In genomic region chr2:111897924-111898702, GRCh38 we compare ENCODE assay signal across 1 cellular context.
TF ChIP-seq lines count a peak whose summit lies in the region.

Gene MERTK, plus strand, starts transcription at chr2:111898607. Its CDS starts 129 bp downstream, at chr2:111898736.

TF ChIP-seq in HepG2, 621 proteins besides CTCF, POLR2A, EP300 and RAD21 (continued from another document and continues in another):
- TF ChIP-seq ZBTB40 (IDR thresholded peaks at IDR 0.05) (no peak), ZBTB40 (CRISPR knock-in tag; IDR thresholded peaks at IDR 0.05) (no peak), HNRNPLL (IDR thresholded peaks at IDR 0.05; ENCODE audit: low read depth, low read length, poor library complexity, severe bottlenecking) (peak; percentile 77), ZNF605 (CRISPR knock-in tag; IDR thresholded peaks at IDR 0.05) (peak; percentile 62; the same call in 1 of the 2 replicates), ATF7-NPFF (CRISPR knock-in tag; IDR thresholded peaks at IDR 0.05; ENCODE audit: low read depth) (peak; percentile 77), ZFP91 (CRISPR knock-in tag; IDR thresholded peaks at IDR 0.05; ENCODE audit: borderline replicate concordance) (peak; percentile 89), ZNF572 (CRISPR knock-in tag; IDR thresholded peaks at IDR 0.05) (peak; percentile 96; the same call in 1 of the 2 replicates), ZNF160 (CRISPR knock-in tag; IDR thresholded peaks at IDR 0.05) (no peak), KAT2B (IDR thresholded peaks at IDR 0.05; ENCODE audit: borderline replicate concordance, low read depth, low read length) (no peak), KLF9 (CRISPR knock-in tag; IDR thresholded peaks at IDR 0.05; ENCODE audit: low read depth) (no peak), TRIM22 (IDR thresholded peaks at IDR 0.05) (no peak), SOX5 (CRISPR knock-in tag; IDR thresholded peaks at IDR 0.05; ENCODE audit: borderline replicate concordance) (peak; percentile 76), ZNF3 (CRISPR knock-in tag; IDR thresholded peaks at IDR 0.05) (no peak), ZNF646 (CRISPR knock-in tag; IDR thresholded peaks at IDR 0.05) (no peak), SP1 (IDR thresholded peaks at IDR 0.05) (no peak), SP1 (CRISPR knock-in tag; IDR thresholded peaks at IDR 0.05) (peak; percentile 62; the same call in 1 of the 2 replicates), ZNF781 (CRISPR knock-in tag; IDR thresholded peaks at IDR 0.05; ENCODE audit: borderline replicate concordance, not compliant biosample characterization) (peak; percentile 60), SNRNP70 (IDR thresholded peaks at IDR 0.05; ENCODE audit: low read depth, low read length) (no peak), ZNF550 (CRISPR knock-in tag; IDR thresholded peaks at IDR 0.05; ENCODE audit: borderline replicate concordance) (0 out of 2 replicates have a peak, but pooled peaks have one; percentile 92), SMARCC2 (IDR thresholded peaks at IDR 0.05) (no peak), KLF13 (CRISPR knock-in tag; IDR thresholded peaks at IDR 0.05) (peak; percentile 86; the same call in 1 of the 2 replicates), ZNF761 (CRISPR knock-in tag; conservative IDR thresholded peaks at IDR 0.05) (peak; percentile 79), HNRNPK (IDR thresholded peaks at IDR 0.05; ENCODE audit: low read depth, low read length, poor library complexity, severe bottlenecking) (peak; percentile 99), PBX3 (CRISPR knock-in tag; IDR thresholded peaks at IDR 0.05; ENCODE audit: borderline replicate concordance) (0 out of 2 replicates have a peak, but pooled peaks have one; percentile 70), ZNF737 (CRISPR knock-in tag; IDR thresholded peaks at IDR 0.05; ENCODE audit: borderline replicate concordance) (peak; percentile 54; the same call in 1 of the 2 replicates), ZBTB33 (CRISPR knock-in tag; IDR thresholded peaks at IDR 0.05) (peak; percentile 35; the same call in 1 of the 2 replicates), HNRNPL (IDR thresholded peaks at IDR 0.05; ENCODE audit: low read depth, low read length) (0 out of 2 replicates have a peak, but pooled peaks have one; percentile 45), GFI1 (CRISPR knock-in tag; IDR thresholded peaks at IDR 0.05; ENCODE audit: borderline replicate concordance) (0 out of 2 replicates have a peak, but pooled peaks have one; percentile 12)
